ENCODE assay signal across 13 cellular contexts in the genomic region with DNA sequence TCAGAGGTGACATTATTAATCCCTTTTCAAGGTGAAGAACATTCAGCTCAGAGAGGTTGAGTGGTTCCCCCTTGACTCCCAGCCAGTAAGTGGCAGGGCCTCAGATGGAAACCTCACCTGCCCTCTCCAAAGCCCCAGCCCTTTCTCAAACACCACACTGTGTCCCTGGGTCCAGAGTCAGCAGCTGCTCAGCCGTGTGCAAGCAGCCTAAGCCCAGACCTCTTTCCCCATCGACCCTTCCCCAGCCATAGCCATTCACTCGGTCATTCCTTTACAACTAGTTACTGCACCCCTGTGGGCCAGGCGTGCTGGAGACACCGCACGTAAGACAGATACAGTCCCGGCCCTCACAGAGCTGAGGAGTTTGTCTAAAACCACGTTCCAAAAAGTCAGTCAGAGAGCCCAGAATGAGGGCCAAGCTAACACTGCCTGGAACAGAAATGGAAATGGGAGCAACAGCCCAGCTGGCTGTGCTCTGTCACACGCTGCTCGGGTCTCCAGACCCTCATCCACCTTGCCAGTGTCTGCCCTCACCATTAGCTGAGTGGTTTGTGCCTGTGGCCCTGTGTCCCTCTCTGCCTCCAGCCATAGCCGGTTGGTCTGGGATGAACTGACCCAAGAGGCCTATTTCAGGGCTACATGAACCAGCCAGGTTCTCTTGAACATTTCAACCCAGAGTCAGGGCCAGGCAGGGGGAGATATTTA. TPM values are rescaled to one million over a fixed set of nuclear protein-coding genes. Genes with fewer than 3 reads are reported as not detected.
DNase-seq lines count a peak whose midpoint lies in the region; ATAC-seq and TF ChIP-seq lines count a peak whose summit lies in the region.
"Had no signal": no experiment of that assay in that cellular context is flagged by ENCODE, and none has a peak within 500 bp of the region (broad histone marks: within the 10 kb centered on the region; RNA-seq: fewer than 3 reads in every experiment).

No MANE protein-coding gene starts in this region.

- no peaks in the 10 kb centered on the region for H3K27me3 Mint-ChIP-seq in dendritic cell treated with granulocyte-macrophage colony-stimulating factor and Interleukin-4, amounts not matched to agents 40 ng/mL and 50 ng/mL, for 4 days

- H3K4me3 Mint-ChIP-seq in dendritic cell treated with granulocyte-macrophage colony-stimulating factor and Interleukin-4, amounts not matched to agents 40 ng/mL and 50 ng/mL, for 4 days: no peak overlapping the region
- H3K4me3 Mint-ChIP-seq: neural crest cell had no signal

- no peaks in the 10 kb centered on the region for H3K9me3 ChIP-seq in muscle layer of duodenum (ENCODE audit: control insufficient read depth in 1 of 2, low read length in 2 of 2)
- H3K9me3 ChIP-seq in thyroid gland: no peaks in the 10 kb centered on the region

- 67 to 75% methylated on average over 11 of the region's 11 CpGs for WGBS in thyroid gland, 2 donors

- DNase-seq in DMS53 (lab: John Stamatoyannopoulos, UW) (peak; percentile 20), DMS53 treated with DMSO at 0.1 percent for 48 hours (lab: John Stamatoyannopoulos, UW; ENCODE audit: unreplicated experiment) (no peak), thyroid gland (peak; percentile 41 to 43), hypothalamus (lab: John Stamatoyannopoulos, UW) (no peak)
- DNase-seq in stimulated activated CD4-positive, alpha-beta T cell treated with anti-CD3 and anti-CD28 coated beads, Interleukin-4, amount 100 ng/mL, for 4 hours: no peak
- DNase-seq: stimulated activated CD4-positive, alpha-beta T cell treated with anti-CD3 and anti-CD28 coated beads, Interleukin-1b, Interleukin-23, amount 100 ng/mL, for 48 hours; stimulated activated naive CD8-positive, alpha-beta T cell treated with anti-CD3 and anti-CD28 coated beads, Interleukin-15, Interleukin-2, amounts not matched to agents 100 U/mL and 50 U/mL, for 24 hours had no signal

- H3K27ac ChIP-seq in muscle layer of duodenum (ENCODE audit: low read length) (peak overlapping the region; percentile 29), thyroid gland (peak overlapping the region; percentile 75 to 95 (median 90))
- H3K27ac ChIP-seq: 22Rv1, KMS-11 had no signal

- H3K27ac Mint-ChIP-seq in dendritic cell treated with granulocyte-macrophage colony-stimulating factor and Interleukin-4, amounts not matched to agents 40 ng/mL and 50 ng/mL, for 4 days: peak overlapping the region; percentile 87

- no peaks in the 10 kb centered on the region for H3K9me3 Mint-ChIP-seq in dendritic cell treated with granulocyte-macrophage colony-stimulating factor and Interleukin-4, amounts not matched to agents 40 ng/mL and 50 ng/mL, for 4 days
- H3K9me3 Mint-ChIP-seq: neural crest cell had no signal

- H3K36me3 ChIP-seq in muscle layer of duodenum (ENCODE audit: control insufficient read depth in 1 of 2, insufficient read depth in 2 of 2, low read length in 2 of 2) (no peaks in the 10 kb centered on the region), thyroid gland (no peaks in the 10 kb centered on the region)

- H3K27me3 ChIP-seq in muscle layer of duodenum (ENCODE audit: low read depth, low read length) (no peaks in the 10 kb centered on the region), thyroid gland (no peaks in the 10 kb centered on the region)

- no peak for TF ChIP-seq CTCF in thyroid gland (IDR thresholded peaks at IDR 0.05)

- TF ChIP-seq POLR2A in thyroid gland (IDR thresholded peaks at IDR 0.05): no peak

- H3K4me3 ChIP-seq in muscle layer of duodenum (ENCODE audit: low read depth in 1 of 2, low read length in 2 of 2) (no peak overlapping the region), thyroid gland (replicated peaks in 1 of 3) (no peak overlapping the region)

- H3K4me1 Mint-ChIP-seq in dendritic cell treated with granulocyte-macrophage colony-stimulating factor and Interleukin-4, amounts not matched to agents 40 ng/mL and 50 ng/mL, for 4 days (ENCODE audit: low read depth): peaks cover 59% of the 10 kb centered on the region
- H3K4me1 Mint-ChIP-seq: neural crest cell had no signal

- H3K36me3 Mint-ChIP-seq in dendritic cell treated with granulocyte-macrophage colony-stimulating factor and Interleukin-4, amounts not matched to agents 40 ng/mL and 50 ng/mL, for 4 days (ENCODE audit: low read depth): peaks cover 68% of the 10 kb centered on the region

- no peak for ATAC-seq in HG02973 (IDR thresholded peaks at IDR 0.05; ENCODE audit: unreplicated experiment)
- ATAC-seq: stimulated activated naive CD8-positive, alpha-beta T cell treated with anti-CD3 and anti-CD28 coated beads, Interleukin-15, Interleukin-2, amounts not matched to agents 100 U/mL and 50 U/mL, for 24 hours had no signal

- intact Hi-C loops in dendritic cell treated with granulocyte-macrophage colony-stimulating factor and Interleukin-4, amounts not matched to agents 40 ng/mL and 50 ng/mL, for 4 days (cut with micrococcal nuclease): no loop called here
- intact Hi-C loops in thyroid gland (cut with DNase I): no loop called here

- H3K4me1 ChIP-seq in muscle layer of duodenum (ENCODE audit: control insufficient read depth in 1 of 2, insufficient read depth in 2 of 2, low read length in 2 of 2) (peaks cover 10 to 35% of the 10 kb centered on the region in 2 donors), thyroid gland (peaks cover 42 to 63% of the 10 kb centered on the region in 2 donors)

RNA-seq across cellular contexts. Expression of gene ZC3H12D, which starts 29.6 kb away (rescaled TPM):
- 1 to 10 TPM in 2 of 4 donors, under 1 TPM in 2; 0.78 to 1.4 (median 0.99) TPM for total RNA-seq in thyroid gland

RNA-seq across cellular contexts. Expression of gene SUMO4, which starts 55.1 kb away (rescaled TPM):
- total RNA-seq in thyroid gland: 1 to 10 TPM; 3.6 to 9.9 (median 4.7) TPM

Comparison
In these comparisons a context has a peak if more than half of its experiments do, and no peak if none do; other contexts are left out.
1. DNase-seq: peak in DMS53 (single experiment) and thyroid gland (2 of 2); none in DMS53 treated with DMSO at 0.1 percent for 48 hours (single experiment), stimulated activated CD4-positive, alpha-beta T cell treated with anti-CD3 and anti-CD28 coated beads, Interleukin-4, amount 100 ng/mL, for 4 hours (0 of 2) and hypothalamus (0 of 51).